1 cellular context compared by ENCODE assay signal in the genomic region with DNA sequence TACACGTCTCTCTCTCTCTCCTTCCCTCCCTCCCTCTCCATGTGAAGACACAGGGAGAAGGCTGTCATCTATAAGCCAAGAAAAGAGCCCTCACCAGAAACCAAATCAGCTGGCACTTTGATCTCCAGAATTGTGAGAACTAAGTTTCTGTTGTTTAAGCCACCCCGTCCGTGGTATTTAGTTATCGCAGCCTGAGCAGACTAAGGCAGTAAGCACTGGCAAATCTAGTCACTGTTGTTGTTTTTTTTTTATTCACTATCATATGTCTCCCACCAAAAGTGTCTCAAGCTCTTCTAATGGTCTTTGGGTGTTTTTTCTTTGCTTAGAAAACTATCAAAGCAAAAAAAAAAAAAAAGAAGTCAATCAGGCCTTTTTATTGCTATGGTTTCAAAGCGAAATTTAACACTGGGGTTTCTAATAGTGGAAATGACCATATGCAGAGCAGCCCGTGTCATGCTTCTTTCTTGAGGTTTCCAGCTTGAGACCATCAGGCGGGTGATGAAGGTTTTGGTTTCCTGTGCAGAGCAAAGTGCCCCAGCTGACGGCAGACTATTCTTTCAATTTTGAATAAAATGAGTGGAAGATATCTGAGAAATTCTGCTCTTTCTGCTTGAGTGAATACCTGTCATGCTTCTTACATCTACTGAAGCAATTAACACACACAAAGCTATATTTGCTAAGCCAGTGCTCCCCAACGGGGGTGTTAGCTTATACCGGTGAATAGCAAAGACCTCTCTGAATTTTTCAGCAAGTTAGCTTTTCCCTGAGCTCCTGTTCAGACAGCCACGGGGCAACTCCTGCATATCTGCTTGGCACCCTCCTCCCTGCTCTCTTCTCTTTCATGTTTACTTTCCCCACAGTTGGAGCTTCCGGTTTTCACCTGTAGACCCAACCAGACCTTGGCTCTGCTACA.
TF ChIP-seq lines count a peak whose summit lies in the region.

No MANE protein-coding gene starts in this region.

TF ChIP-seq in GM12878, 131 proteins besides CTCF, POLR2A, EP300 and RAD21 (continued from another document):
- TF ChIP-seq ATF7 (IDR thresholded peaks at IDR 0.05; ENCODE audit: low read depth): 0 out of 2 replicates have a peak, but pooled peaks have one; percentile 35
- peak; percentile 20; the same call in 1 of the 2 replicates for TF ChIP-seq ZNF217 (IDR thresholded peaks at IDR 0.05)
- TF ChIP-seq, protein P1, sequence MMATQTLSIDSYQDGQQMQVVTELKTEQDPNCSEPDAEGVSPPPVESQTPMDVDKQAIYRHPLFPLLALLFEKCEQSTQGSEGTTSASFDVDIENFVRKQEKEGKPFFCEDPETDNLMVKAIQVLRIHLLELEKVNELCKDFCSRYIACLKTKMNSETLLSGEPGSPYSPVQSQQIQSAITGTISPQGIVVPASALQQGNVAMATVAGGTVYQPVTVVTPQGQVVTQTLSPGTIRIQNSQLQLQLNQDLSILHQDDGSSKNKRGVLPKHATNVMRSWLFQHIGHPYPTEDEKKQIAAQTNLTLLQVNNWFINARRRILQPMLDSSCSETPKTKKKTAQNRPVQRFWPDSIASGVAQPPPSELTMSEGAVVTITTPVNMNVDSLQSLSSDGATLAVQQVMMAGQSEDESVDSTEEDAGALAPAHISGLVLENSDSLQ (IDR thresholded peaks at IDR 0.05): peak; percentile 45; the same call in 1 of the 2 replicates
- 0 out of 2 replicates have a peak, but pooled peaks have one; percentile 50 for TF ChIP-seq TCF3 (IDR thresholded peaks at IDR 0.05; ENCODE audit: borderline replicate concordance, insufficient read depth, low read depth, low read length)
- peak; percentile 69 for TF ChIP-seq RUNX3 (IDR thresholded peaks at IDR 0.05; ENCODE audit: low read length)
